ENCODE assay signal across 1 cellular context in genomic region chr5:72248352-72249032, GRCh38.
A peak's percentile ranks its signal among the peaks of the same experiment; 100 is the strongest.
TF ChIP-seq lines count a peak whose summit lies in the region.

No MANE protein-coding gene starts in this region.

TF ChIP-seq in HEK293, 187 proteins besides CTCF, POLR2A, EP300 and RAD21 (continued from another document and continues in another):
- TF ChIP-seq SCRT2 (tag by site-specific recombination; IDR thresholded peaks at IDR 0.05): no peak
- TF ChIP-seq ZNF645 (tag by site-specific recombination; IDR thresholded peaks at IDR 0.05): no peak
- TF ChIP-seq ZNF140 (tag by site-specific recombination; IDR thresholded peaks at IDR 0.05): no peak
- TF ChIP-seq ZNF311 (tag by site-specific recombination; IDR thresholded peaks at IDR 0.05; ENCODE audit: borderline replicate concordance): no peak
- no peak for TF ChIP-seq ZNF571 (tag by site-specific recombination; IDR thresholded peaks at IDR 0.05)
- no peak for TF ChIP-seq ZNF324 (tag by site-specific recombination; IDR thresholded peaks at IDR 0.05)
- TF ChIP-seq ZNF155 (tag by site-specific recombination; IDR thresholded peaks at IDR 0.05): no peak
- TF ChIP-seq ZBTB6 (tag by site-specific recombination; IDR thresholded peaks at IDR 0.05): no peak
- no peak for TF ChIP-seq MYNN (tag by site-specific recombination; IDR thresholded peaks at IDR 0.05; ENCODE audit: borderline replicate concordance)
- no peak for TF ChIP-seq ZNF544 (tag by site-specific recombination; IDR thresholded peaks at IDR 0.05)
- no peak for TF ChIP-seq GLIS2 (tag by site-specific recombination; IDR thresholded peaks at IDR 0.05)
- TF ChIP-seq ZNF138 (tag by site-specific recombination; IDR thresholded peaks at IDR 0.05; ENCODE audit: borderline replicate concordance): no peak
- TF ChIP-seq ZNF747 (tag by site-specific recombination; IDR thresholded peaks at IDR 0.05): no peak
- no peak for TF ChIP-seq ZNF792 (tag by site-specific recombination; IDR thresholded peaks at IDR 0.05)
- no peak for TF ChIP-seq ZNF221 (tag by site-specific recombination; IDR thresholded peaks at IDR 0.05; ENCODE audit: borderline replicate concordance)
- TF ChIP-seq ZFP3 (tag by site-specific recombination; IDR thresholded peaks at IDR 0.05; ENCODE audit: low read depth): no peak
- no peak for TF ChIP-seq ZSCAN23 (tag by site-specific recombination; IDR thresholded peaks at IDR 0.05)
- TF ChIP-seq ZNF585B (tag by site-specific recombination; IDR thresholded peaks at IDR 0.05): no peak
- no peak; the same call in 1 of the 2 replicates for TF ChIP-seq ZBTB21 (tag by site-specific recombination; IDR thresholded peaks at IDR 0.05)
- no peak for TF ChIP-seq ZNF518A (tag by site-specific recombination; conservative IDR thresholded peaks at IDR 0.05; ENCODE audit: low read depth)
- TF ChIP-seq ZNF707 (tag by site-specific recombination; IDR thresholded peaks at IDR 0.05): no peak
- TF ChIP-seq ZNF354C (tag by site-specific recombination; IDR thresholded peaks at IDR 0.05; ENCODE audit: borderline replicate concordance, low read depth): no peak
- no peak for TF ChIP-seq REST (tag by site-specific recombination; IDR thresholded peaks at IDR 0.05)
- TF ChIP-seq ZNF514 (tag by site-specific recombination; IDR thresholded peaks at IDR 0.05): no peak
- no peak for TF ChIP-seq ZNF248 (tag by site-specific recombination; IDR thresholded peaks at IDR 0.05)
- no peak for TF ChIP-seq ZBTB8A (tag by site-specific recombination; IDR thresholded peaks at IDR 0.05)
- TF ChIP-seq ZNF350 (tag by site-specific recombination; IDR thresholded peaks at IDR 0.05): no peak
- TF ChIP-seq ZNF449 (tag by site-specific recombination; IDR thresholded peaks at IDR 0.05): no peak
- no peak for TF ChIP-seq ZNF704 (tag by site-specific recombination; IDR thresholded peaks at IDR 0.05)
- TF ChIP-seq ZNF521 (tag by site-specific recombination; IDR thresholded peaks at IDR 0.05): no peak
- TF ChIP-seq ZNF362 (tag by site-specific recombination; IDR thresholded peaks at IDR 0.05): peak; percentile 97
- TF ChIP-seq KLF9 (tag by site-specific recombination; IDR thresholded peaks at IDR 0.05; ENCODE audit: low read depth): no peak
- peak; percentile 38; the same call in 1 of the 2 replicates for TF ChIP-seq ZBTB48 (tag by site-specific recombination; IDR thresholded peaks at IDR 0.05)
- 0 out of 2 replicates have a peak, but pooled peaks have one; percentile 13 for TF ChIP-seq ZSCAN30 (tag by site-specific recombination; IDR thresholded peaks at IDR 0.05)
- TF ChIP-seq GLIS1 (tag by site-specific recombination; IDR thresholded peaks at IDR 0.05): peak; percentile 77
- TF ChIP-seq ZBTB17 (tag by site-specific recombination; IDR thresholded peaks at IDR 0.05): peak; percentile 69
- TF ChIP-seq BCL6B (tag by site-specific recombination; IDR thresholded peaks at IDR 0.05): no peak
- TF ChIP-seq ZSCAN4 (tag by site-specific recombination; IDR thresholded peaks at IDR 0.05): no peak
- TF ChIP-seq ZNF292 (tag by site-specific recombination; IDR thresholded peaks at IDR 0.05; ENCODE audit: borderline replicate concordance, low read depth): no peak
- TF ChIP-seq ZNF426 (tag by site-specific recombination; IDR thresholded peaks at IDR 0.05): no peak
- no peak for TF ChIP-seq TCF7L2 (IDR thresholded peaks at IDR 0.05; ENCODE audit: borderline replicate concordance, low read depth, low read length)
- peak; percentile 33; the same call in 1 of the 2 replicates for TF ChIP-seq SP7 (tag by site-specific recombination; IDR thresholded peaks at IDR 0.05)
- TF ChIP-seq ZNF549 (tag by site-specific recombination; IDR thresholded peaks at IDR 0.05): no peak
- TF ChIP-seq ZNF560 (tag by site-specific recombination; IDR thresholded peaks at IDR 0.05; ENCODE audit: borderline replicate concordance): no peak
- TF ChIP-seq PRDM6 (tag by site-specific recombination; IDR thresholded peaks at IDR 0.05): peak; percentile 95
- TF ChIP-seq ZNF211 (tag by site-specific recombination; IDR thresholded peaks at IDR 0.05; ENCODE audit: low read depth): no peak
- TF ChIP-seq ZEB2 (tag by site-specific recombination; IDR thresholded peaks at IDR 0.05): peak; percentile 47; the same call in 1 of the 2 replicates
